ENCODE assay signal across 13 cellular contexts in the genomic region with DNA sequence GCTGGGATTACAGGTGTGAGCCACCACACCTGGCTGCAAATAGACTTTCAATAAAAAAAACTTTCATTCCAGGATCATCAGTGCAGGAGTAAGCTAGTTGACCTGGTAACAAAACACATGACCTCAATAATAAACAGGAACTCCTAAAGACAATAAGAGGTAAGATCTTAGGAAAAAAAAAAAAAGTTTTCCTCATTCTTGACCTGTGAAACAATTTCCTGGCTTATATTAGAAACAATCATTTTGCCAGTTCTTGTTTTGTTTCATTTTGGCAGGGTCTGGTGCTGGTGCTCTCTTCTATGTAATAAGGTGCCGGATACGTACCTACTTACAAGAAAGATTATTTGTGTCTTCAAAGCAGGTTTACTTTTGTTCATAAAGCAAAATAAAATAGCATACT.
"Had no signal": no experiment of that assay in that cellular context is flagged by ENCODE, and none has a peak within 500 bp of the region (broad histone marks: within the 10 kb centered on the region; RNA-seq: fewer than 3 reads in every experiment).

No MANE protein-coding gene starts in this region.

- DNase-seq: activated CD4-positive, alpha-beta memory T cell treated with anti-CD3 and anti-CD28 coated beads, Interleukin-2, amount 10 ng/mL, durations not matched to agents 7 days and 5 days; activated CD8-positive, alpha-beta memory T cell treated with anti-CD3 and anti-CD28 coated beads, Interleukin-2, amount 50 U/mL, for 4 hours; effector memory CD4-positive, alpha-beta T cell; glutamatergic neuron; immature natural killer cell; psoas muscle; stimulated activated CD4-positive, alpha-beta T cell treated with anti-CD3 and anti-CD28 coated beads, Interleukin-4, amount 100 ng/mL, for 1 hour; T-cell; T1000; uterus had no signal

- H3K9me3 ChIP-seq: ascending aorta, psoas muscle, uterus had no signal

- H3K4me1 ChIP-seq: ascending aorta, psoas muscle, uterus had no signal

- H3K36me3 ChIP-seq: ascending aorta, uterus had no signal

- H3K4me3 ChIP-seq: ascending aorta, coronary artery, psoas muscle, uterus had no signal

- H3K27me3 ChIP-seq: ascending aorta, uterus had no signal

- ATAC-seq: psoas muscle, T-cell had no signal

- H3K27ac ChIP-seq: ascending aorta, coronary artery, psoas muscle, uterus, VCaP had no signal
